In genomic region chr17:63435681-63436522, GRCh38 we compare ENCODE assay signal across 8 cellular contexts. TPM values are rescaled to one million over a fixed set of nuclear protein-coding genes. Genes with fewer than 3 reads are reported as not detected.
DNase-seq lines count a peak whose midpoint lies in the region; ATAC-seq and TF ChIP-seq lines count a peak whose summit lies in the region.

No MANE protein-coding gene starts in this region.

- peaks cover 2% of the 10 kb centered on the region for H4K20me1 ChIP-seq in osteoblast (ENCODE audit: insufficient read depth, low read length)

- no peaks in the 10 kb centered on the region for H3K27me3 Mint-ChIP-seq in natural killer cell (ENCODE audit: low read depth in 2 of 2)

- H3K27me3 ChIP-seq in osteoblast (ENCODE audit: insufficient read depth, low read length): no peaks in the 10 kb centered on the region

- DNase-seq in EH (ENCODE audit: low read depth) (peak; percentile 9), NCI-H1436 (lab: John Stamatoyannopoulos, UW) (peak; percentile 81), T47D (ENCODE audit: low read depth in 1 of 2, low spot score in 1 of 2) (peak; percentile 67 to 73), osteoblast (ENCODE audit: insufficient read length, low spot score, missing footprints) (peak; percentile 84), natural killer cell (no peak), SKM-1 (lab: John Stamatoyannopoulos, UW; ENCODE audit: unreplicated experiment) (no peak)

- intact Hi-C loops in natural killer cell (cut with micrococcal nuclease): no loop called here

- no peak overlapping the region for H3K4me3 Mint-ChIP-seq in natural killer cell

- H3K27ac Mint-ChIP-seq in natural killer cell: no peak overlapping the region

- peaks cover 4% of the 10 kb centered on the region for H3K36me3 ChIP-seq in osteoblast (ENCODE audit: insufficient read depth, low read length)

- in situ Hi-C loops in T47D (cut with HindIII; ENCODE audit: low pct_unique_long_range_greater_than_20kb, low sequenced_read_pairs): no loop called here

- H3K4me2 ChIP-seq in osteoblast (ENCODE audit: insufficient read depth, low read length): no peak overlapping the region

- H2AFZ ChIP-seq in osteoblast (ENCODE audit: low read length): no peak overlapping the region

- H3K79me2 ChIP-seq in osteoblast (ENCODE audit: insufficient read depth, low read length): no peaks in the 10 kb centered on the region

- no peaks in the 10 kb centered on the region for H3K36me3 Mint-ChIP-seq in natural killer cell

- TF ChIP-seq CTCF in osteoblast (IDR thresholded peaks at IDR 0.05; ENCODE audit: extremely low read depth, low read depth, low read length) (no peak), natural killer cell (IDR thresholded peaks at IDR 0.05) (no peak)

- no peaks in the 10 kb centered on the region for H3K9me3 Mint-ChIP-seq in natural killer cell

- no peaks in the 10 kb centered on the region for H3K9me3 ChIP-seq in osteoblast (ENCODE audit: low read depth, low read length)

- peaks cover 22 to 48% of the 10 kb centered on the region in 2 donors for H3K4me1 Mint-ChIP-seq in natural killer cell

- no peak overlapping the region for H3K4me3 ChIP-seq in osteoblast (ENCODE audit: insufficient read depth, low read length)

- H3K4me1 ChIP-seq in osteoblast (ENCODE audit: insufficient read depth, low read length): peaks cover 47% of the 10 kb centered on the region

- no peak for ATAC-seq in natural killer cell
- no peak for ATAC-seq in GM21360 (IDR thresholded peaks at IDR 0.05; ENCODE audit: unreplicated experiment)
- no peak for ATAC-seq in GM21367 (IDR thresholded peaks at IDR 0.05; ENCODE audit: unreplicated experiment)

- peak overlapping the region; percentile 99 for H3K27ac ChIP-seq in osteoblast (ENCODE audit: low read depth, low read length)

RNA-seq across cellular contexts. Expression of gene CYB561, which starts 10.2 kb away (rescaled TPM):
- total RNA-seq in osteoblast: 32.2 and 33.6 TPM in 2 replicates
- total RNA-seq in natural killer cell: 10 to 100 TPM; 16.3 to 19.3 (median 19.2) TPM

RNA-seq across cellular contexts. Expression of gene ACE, which starts 41.0 kb away (rescaled TPM):
- 10.1 and 17.7 TPM in 2 replicates for total RNA-seq in osteoblast
- 1 to 10 TPM in 2 of 3 donors, under 1 TPM in 1; 0.86 to 1.2 (median 1.0) TPM for total RNA-seq in natural killer cell

Comparison
In these comparisons a context has a peak if more than half of its experiments do, and no peak if none do; other contexts are left out.
1. DNase-seq: peak in EH (single experiment), NCI-H1436 (single experiment), T47D (2 of 2) and osteoblast (single experiment); none in natural killer cell (single experiment) and SKM-1 (single experiment).